Comparison of ENCODE assay signal across 1 cellular context in genomic region chr3:68666409-68667193, GRCh38.
TF ChIP-seq lines count a peak whose summit lies in the region.

No MANE protein-coding gene starts in this region.

TF ChIP-seq in WTC11, 78 proteins besides CTCF, POLR2A, EP300 and RAD21 (continued from another document):
- TF ChIP-seq ZNF281 (CRISPR knock-in tag; IDR thresholded peaks at IDR 0.05) = no peak
- TF ChIP-seq ARID4B (CRISPR knock-in tag; IDR thresholded peaks at IDR 0.05; ENCODE audit: borderline replicate concordance) = no peak
- TF ChIP-seq JAZF1 (CRISPR knock-in tag; IDR thresholded peaks at IDR 0.05) = no peak
- TF ChIP-seq CDX4 (CRISPR knock-in tag; IDR thresholded peaks at IDR 0.05; ENCODE audit: borderline replicate concordance) = no peak
- TF ChIP-seq SOX15 (CRISPR knock-in tag; IDR thresholded peaks at IDR 0.05) = no peak
- TF ChIP-seq STAT6 (CRISPR knock-in tag; conservative IDR thresholded peaks at IDR 0.05; ENCODE audit: low read depth) = no peak
- no peak for TF ChIP-seq FOXP4 (CRISPR knock-in tag; IDR thresholded peaks at IDR 0.05)
- TF ChIP-seq SMAD4 (CRISPR knock-in tag; IDR thresholded peaks at IDR 0.05) = no peak
